ENCODE assay signal across 21 cellular contexts in the genomic region with DNA sequence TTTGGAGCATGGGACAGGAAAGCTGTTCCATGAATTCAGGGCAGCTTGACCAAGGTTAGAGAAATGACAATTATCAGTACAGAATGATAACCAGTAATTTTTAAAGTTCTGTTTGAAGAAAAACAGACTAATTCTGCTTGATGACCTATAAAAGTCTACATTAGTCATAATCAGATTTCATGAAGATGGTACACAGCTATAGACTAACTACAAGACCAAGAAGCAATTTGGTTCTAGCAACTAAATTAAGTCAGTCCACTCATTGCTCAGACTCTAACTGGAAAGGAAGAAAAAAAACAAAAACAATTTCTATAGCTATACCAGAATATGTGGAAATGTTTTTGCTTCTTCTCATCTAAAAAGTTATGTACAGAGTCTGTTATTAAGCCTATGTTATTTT. TPM values are rescaled to one million over a fixed set of nuclear protein-coding genes. Genes with fewer than 3 reads are reported as not detected.
DNase-seq lines count a peak whose midpoint lies in the region; ATAC-seq, FAIRE-seq and TF ChIP-seq lines count a peak whose summit lies in the region.
"Had no signal": no experiment of that assay in that cellular context is flagged by ENCODE, and none has a peak within 500 bp of the region (broad histone marks: within the 10 kb centered on the region; RNA-seq: fewer than 3 reads in every experiment).

No MANE protein-coding gene starts in this region.

- H3K4me1 ChIP-seq in K562 (replicated peaks in 1 of 2; ENCODE audit: control insufficient read depth in 2 of 2, insufficient read depth in 2 of 2, low read length in 2 of 2) = peaks cover 25 to 30% of the 10 kb centered on the region in 2 experiments
- peaks cover 6% of the 10 kb centered on the region for H3K4me1 ChIP-seq in CD8-positive, alpha-beta T cell (ENCODE audit: insufficient read depth, low read length)

- H3K36me3 Mint-ChIP-seq in stimulated activated effector memory CD8-positive, alpha-beta T cell treated with anti-CD3 and anti-CD28 coated beads, Interleukin-12 subunit alpha, Interleukin-12 subunit beta, amount 100 ng/mL, for 72 hours = no peaks in the 10 kb centered on the region
- peaks cover 2% of the 10 kb centered on the region for H3K36me3 Mint-ChIP-seq in CD8-positive, alpha-beta T cell
- H3K36me3 Mint-ChIP-seq: CD4-positive, CD25-positive, alpha-beta regulatory T cell had no signal

- TF ChIP-seq EP300 in K562 (IDR thresholded peaks at IDR 0.05; ENCODE audit: low read length) = no peak

- no peak for TF ChIP-seq RAD21 in K562 (CRISPR knock-in tag; conservative IDR thresholded peaks at IDR 0.05 in 1 of 2, IDR thresholded peaks at IDR 0.05 in 1 of 2)

- FAIRE-seq in A204.1 (lab: Jason Lieb, UNC) (peak; percentile 44), GM19239 (lab: Jason Lieb, UNC) (peak; percentile 14), K562 (lab: Jason Lieb, UNC) (peak; percentile 58)
- FAIRE-seq: D721Med, HepG2 had no signal

- no peaks in the 10 kb centered on the region for H3K27me3 ChIP-seq in K562 (ENCODE audit: control insufficient read depth in 2 of 2, insufficient read depth in 2 of 2, low read length in 2 of 2)
- no peaks in the 10 kb centered on the region for H3K27me3 ChIP-seq in CD8-positive, alpha-beta T cell (ENCODE audit: insufficient read depth, low read length)
- H3K27me3 ChIP-seq: BE2C had no signal

- POLR2A ChIA-PET in K562 (lab: Yijun Ruan, JAX) = interaction anchor here (0.7 to 1.3 kb wide), 3 partner anchors 11 to 23 kb away, joined by 3 to 5 read pairs (median 3); no protein-coding TSS in a partner anchor
- POLR2A ChIA-PET in CD8-positive, alpha-beta T cell (lab: Charles Lee) = interaction anchor here (1.4 kb wide), 1 partner anchor 12 kb away, joined by 5 read pairs; no protein-coding TSS in a partner anchor

- TF ChIP-seq POLR2A in K562 (conservative IDR thresholded peaks at IDR 0.05) = no peak

- BruUV-seq in K562 (replicated peaks; lab: Mats Ljungman, UMichigan) = no TSS peak

- no peaks in the 10 kb centered on the region for H3K9me1 ChIP-seq in K562 (ENCODE audit: control insufficient read depth, insufficient read depth, low read length)

- no peaks in the 10 kb centered on the region for H3K27me3 Mint-ChIP-seq in CD8-positive, alpha-beta T cell (ENCODE audit: low read depth)
- H3K27me3 Mint-ChIP-seq: CD4-positive, CD25-positive, alpha-beta regulatory T cell; IgD-negative memory B cell had no signal

- H3K9me3 ChIP-seq in K562 (replicated peaks; ENCODE audit: control insufficient read depth, insufficient read depth, low read depth, low read length) = no peaks in the 10 kb centered on the region
- no peaks in the 10 kb centered on the region for H3K9me3 ChIP-seq in CD8-positive, alpha-beta T cell (ENCODE audit: low read length)
- H3K9me3 ChIP-seq: BE2C, Caco-2 had no signal

- H4K20me1 ChIP-seq in K562 (replicated peaks; ENCODE audit: control insufficient read depth, insufficient read depth, low read length) = no peaks in the 10 kb centered on the region

- in situ Hi-C loops in K562 (cut with MboI) = no loop called here

- H3K4me3 Mint-ChIP-seq in stimulated activated effector memory CD8-positive, alpha-beta T cell treated with anti-CD3 and anti-CD28 coated beads, Interleukin-12 subunit alpha, Interleukin-12 subunit beta, amount 100 ng/mL, for 72 hours = no peak overlapping the region
- no peak overlapping the region for H3K4me3 Mint-ChIP-seq in CD8-positive, alpha-beta T cell
- H3K4me3 Mint-ChIP-seq: CD4-positive, CD25-positive, alpha-beta regulatory T cell; HFFc6; IgD-negative memory B cell had no signal

- no peak overlapping the region for H2AFZ ChIP-seq in K562 (ENCODE audit: low read depth, low read length)

- no peaks in the 10 kb centered on the region for H3K9me3 Mint-ChIP-seq in stimulated activated effector memory CD8-positive, alpha-beta T cell treated with anti-CD3 and anti-CD28 coated beads, Interleukin-12 subunit alpha, Interleukin-12 subunit beta, amount 100 ng/mL, for 72 hours
- no peaks in the 10 kb centered on the region for H3K9me3 Mint-ChIP-seq in CD8-positive, alpha-beta T cell
- H3K9me3 Mint-ChIP-seq: CD4-positive, CD25-positive, alpha-beta regulatory T cell; HFFc6; IgD-negative memory B cell had no signal

- H3K27ac ChIP-seq in K562 (ENCODE audit: extremely low read depth, low read depth, low read length) = peak overlapping the region; percentile 41; the same call in 1 of the 3 replicates
- H3K27ac ChIP-seq in CD8-positive, alpha-beta T cell (ENCODE audit: low read depth, low read length) = no peak overlapping the region

- H3K36me3 ChIP-seq in K562 (ENCODE audit: control insufficient read depth, insufficient read depth, low read length) = no peaks in the 10 kb centered on the region
- H3K36me3 ChIP-seq in CD8-positive, alpha-beta T cell (ENCODE audit: insufficient read depth, low read length) = no peaks in the 10 kb centered on the region
- H3K36me3 ChIP-seq: BE2C had no signal

- H3K9ac ChIP-seq in K562 (ENCODE audit: insufficient read depth in 1 of 2, low read depth in 2 of 2, low read length in 2 of 2) = peak overlapping the region in 1 of 2 experiments; percentile 6; a peak in 1 of 4 replicates

- H3K4me2 ChIP-seq in K562 (ENCODE audit: insufficient read depth, low read length) = no peak overlapping the region

- DNase-seq in GM19239 (ENCODE audit: insufficient read length, low spot score) (no peak), K562 (ENCODE audit: extremely low read depth in 1 of 4, low spot score in 3 of 4) (no peak)
- DNase-seq in stimulated activated effector memory CD8-positive, alpha-beta T cell treated with anti-CD3 and anti-CD28 coated beads, Interleukin-12 subunit alpha, Interleukin-12 subunit beta, amount 100 ng/mL, for 72 hours (ENCODE audit: low spot score in 2 of 2) = no peak
- no peak for DNase-seq in CD8-positive, alpha-beta T cell
- DNase-seq: ACHN; BE2C; C1 segment of cervical spinal cord; Caco-2; CD4-positive, CD25-positive, alpha-beta regulatory T cell; DMS153; DMS79; GDM1; GOT3; H7; HFFc6 had no signal

- CTCF ChIA-PET in K562 (lab: Yijun Ruan, JAX; ENCODE audit: low intra/inter-chr PET ratio) = no interaction called here
- CTCF ChIA-PET in CD8-positive, alpha-beta T cell (lab: Charles Lee) = interaction anchor here (0.7 to 1.2 kb wide), 2 partner anchors 32 to 34 kb away, joined by 3 to 5 read pairs; no protein-coding TSS in a partner anchor

- H3K27ac Mint-ChIP-seq in stimulated activated effector memory CD8-positive, alpha-beta T cell treated with anti-CD3 and anti-CD28 coated beads, Interleukin-12 subunit alpha, Interleukin-12 subunit beta, amount 100 ng/mL, for 72 hours = no peak overlapping the region
- no peak overlapping the region for H3K27ac Mint-ChIP-seq in CD8-positive, alpha-beta T cell
- H3K27ac Mint-ChIP-seq: HFFc6, IgD-negative memory B cell had no signal

- ATAC-seq in K562 (no peak), HG02678 (IDR thresholded peaks at IDR 0.05; ENCODE audit: unreplicated experiment) (no peak)
- peak; percentile 76 for ATAC-seq in stimulated activated effector memory CD8-positive, alpha-beta T cell treated with anti-CD3 and anti-CD28 coated beads, Interleukin-12 subunit alpha, Interleukin-12 subunit beta, amount 100 ng/mL, for 72 hours
- ATAC-seq in CD8-positive, alpha-beta T cell = no peak
- ATAC-seq: HCT116, HepG2 had no signal

- peaks cover 42% of the 10 kb centered on the region for H3K79me2 ChIP-seq in K562 (ENCODE audit: control insufficient read depth, insufficient read depth, low read length)

- no peak overlapping the region for H3K4me3 ChIP-seq in K562
- no peak overlapping the region for H3K4me3 ChIP-seq in CD8-positive, alpha-beta T cell (ENCODE audit: low read depth, low read length)

- intact Hi-C loops in K562 (cut with micrococcal nuclease) = no loop called here
- intact Hi-C loops in CD8-positive, alpha-beta T cell (cut with DNase I, micrococcal nuclease) = no loop called here

- TF ChIP-seq CTCF in K562 (IDR thresholded peaks at IDR 0.05 in 2 of 3, conservative IDR thresholded peaks at IDR 0.05 in 1 of 3; ENCODE audit: insufficient read depth in 2 of 3, low read depth in 1 of 3, low read length in 3 of 3) = no peak
- TF ChIP-seq CTCF in CD8-positive, alpha-beta T cell (IDR thresholded peaks at IDR 0.05) = no peak

- peaks cover 41% of the 10 kb centered on the region for H3K4me1 Mint-ChIP-seq in stimulated activated effector memory CD8-positive, alpha-beta T cell treated with anti-CD3 and anti-CD28 coated beads, Interleukin-12 subunit alpha, Interleukin-12 subunit beta, amount 100 ng/mL, for 72 hours
- peaks cover 47% of the 10 kb centered on the region for H3K4me1 Mint-ChIP-seq in CD8-positive, alpha-beta T cell (ENCODE audit: low read depth)

TF ChIP-seq in K562, 482 proteins besides CTCF, POLR2A, EP300 and RAD21 (continues in another document):
- TF ChIP-seq ZNF444 (CRISPR knock-in tag; IDR thresholded peaks at IDR 0.05) (no peak), ZNF778 (CRISPR knock-in tag; IDR thresholded peaks at IDR 0.05) (no peak), CBFB (CRISPR knock-in tag; IDR thresholded peaks at IDR 0.05) (no peak), BRF1 (IDR thresholded peaks at IDR 0.05; ENCODE audit: borderline replicate concordance, extremely low read depth, insufficient read length) (no peak), MTA2 (IDR thresholded peaks at IDR 0.05; ENCODE audit: low read depth) (no peak), ZNF57 (CRISPR knock-in tag; IDR thresholded peaks at IDR 0.05) (no peak)

RNA-seq across cellular contexts. Expression of a gene that starts 24.9 kb away (rescaled TPM):
- 49.0 and 82.5 TPM in 2 replicates for total RNA-seq in K562 (2011; cell fraction: chromatin; rRNA removed; ENCODE audit: low replicate concordance)
- total RNA-seq in K562 (2011; cell fraction: nucleolus; rRNA removed) = 38.9 and 51.6 TPM in 2 replicates
- total RNA-seq in K562 (2011; cell fraction: nucleoplasm; rRNA removed) = 46.1 and 57.6 TPM in 2 replicates
- total RNA-seq in K562 (2014; rRNA removed) = 10.6 and 10.9 TPM in 2 replicates
- total RNA-seq in K562 (2014; rRNA removed; fragmentation: Illumina TruSeq; extraction: Trizol) = 3.4 and 3.7 TPM in 2 replicates
- 3.6 and 5.2 TPM in 2 replicates for total RNA-seq in K562 (2015; rRNA removed; fragmentation: Illumina TruSeq; extraction: Trizol)
- 21.1 TPM in 2 replicates for total RNA-seq in K562 (2021)
- 1.2 and 2.6 TPM in 2 replicates for polyA plus RNA-seq in K562 (2011; rRNA removed)
- polyA plus RNA-seq in K562 (2011; cell fraction: cytosol; rRNA removed) = 2.2 and 2.4 TPM in 2 replicates
- 10.3 and 11.6 TPM in 2 replicates for polyA plus RNA-seq in K562 (2011; cell fraction: nucleus; rRNA removed)
- polyA plus RNA-seq in K562 (2012) = 12.8 and 15.5 TPM in 2 replicates
- polyA plus RNA-seq in K562 (2014; fragmentation: Illumina TruSeq; extraction: Trizol) = 6.3 and 9.6 TPM in 2 replicates
- under 1 TPM; 0.84 to 0.97 TPM for polyA plus RNA-seq in K562 (2014; fragmentation: Nextera tagmentation; extraction: Ambion mirVana)
- polyA plus RNA-seq in K562 (2014; rRNA removed) = 5.6 and 6.9 TPM in 2 replicates
- 9.5 and 10.3 TPM in 2 replicates for polyA minus RNA-seq in K562 (2011; rRNA and poly(A)+ RNA removed)
- polyA minus RNA-seq in K562 (2011; cell fraction: cytosol; rRNA and poly(A)+ RNA removed) = 10.8 and 14.7 TPM in 2 replicates
- 17.6 and 19.1 TPM in 2 replicates for polyA minus RNA-seq in K562 (2011; cell fraction: nucleus; rRNA and poly(A)+ RNA removed)
- total RNA-seq in CD8-positive, alpha-beta T cell = 10 to 100 TPM; 53.7 to 56.7 TPM
